Comparison of ENCODE assay signal across 9 cellular contexts in the genomic region with DNA sequence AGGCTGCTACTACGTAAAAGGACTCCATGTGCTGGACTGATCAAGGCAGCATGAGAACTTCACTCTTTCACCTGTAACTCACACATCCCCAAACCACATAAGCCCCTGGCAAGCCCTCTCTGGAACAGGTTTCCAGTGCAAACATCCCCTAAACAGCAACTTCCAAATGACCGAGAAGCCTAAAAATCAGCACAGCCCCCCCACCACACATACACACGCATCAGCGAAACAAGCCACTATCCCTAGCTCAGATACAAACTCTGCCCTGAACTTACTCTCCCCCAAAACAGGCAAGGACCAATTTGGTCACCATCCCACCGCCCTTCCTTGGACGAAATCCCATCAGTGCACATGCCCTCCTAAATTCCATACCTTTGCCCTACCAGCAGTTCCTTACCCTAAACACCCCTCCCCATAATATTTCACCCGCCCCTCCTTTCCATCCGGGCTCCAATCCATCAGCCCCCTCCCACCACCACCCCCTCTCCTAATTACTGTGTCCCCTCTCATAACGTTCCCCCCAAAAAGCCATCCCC. TPM values are rescaled to one million over a fixed set of nuclear protein-coding genes. Genes with fewer than 3 reads are reported as not detected.
A peak's percentile ranks its signal among the peaks of the same experiment; 100 is the strongest.
DNase-seq lines count a peak whose midpoint lies in the region; ATAC-seq, FAIRE-seq and TF ChIP-seq lines count a peak whose summit lies in the region.
"Had no signal": no experiment of that assay in that cellular context is flagged by ENCODE, and none has a peak within 500 bp of the region (broad histone marks: within the 10 kb centered on the region; RNA-seq: fewer than 3 reads in every experiment).

No MANE protein-coding gene starts in this region.

- H3K4ac ChIP-seq in H9 (ENCODE audit: low read depth, low read length) = no peak overlapping the region; the same call in 1 of the 2 replicates

- no peak for TF ChIP-seq POLR2A in endothelial cell of umbilical vein (IDR thresholded peaks at IDR 0.05; ENCODE audit: low read depth, low read length)

- H2BK15ac ChIP-seq in H9 (ENCODE audit: low read depth, low read length) = no peak overlapping the region; the same call in 1 of the 2 replicates

- no peak overlapping the region for H4K5ac ChIP-seq in H9 (ENCODE audit: insufficient read length, low read depth, low read length)

- FAIRE-seq in endothelial cell of umbilical vein (lab: Jason Lieb, UNC) = peak; percentile 43
- FAIRE-seq: TTC549 had no signal

- intact Hi-C loops in endothelial cell of umbilical vein (cut with micrococcal nuclease) = loop anchor here (1.0 kb wide), 2 partner anchors 30 to 58 kb away; a partner anchor contains a TSS

- H3K27ac ChIP-seq in H9 (ENCODE audit: insufficient read length, low read depth, low read length) = peak overlapping the region; percentile 0
- H3K27ac ChIP-seq in endothelial cell of umbilical vein (ENCODE audit: insufficient read depth, low read depth, low read length) = peak overlapping the region; percentile 87

- H2AFZ ChIP-seq in H9 (ENCODE audit: low read length) (no peak overlapping the region), endothelial cell of umbilical vein (ENCODE audit: low read depth, low read length) (no peak overlapping the region), neuron (ENCODE audit: low read depth, low read length) (peak overlapping the region; percentile 38)

- H3K23ac ChIP-seq in H9 (ENCODE audit: insufficient read length, low read depth, low read length) = no peak overlapping the region

- TF ChIP-seq CTCF in H9 (conservative IDR thresholded peaks at IDR 0.05) (no peak), endothelial cell of umbilical vein (IDR thresholded peaks at IDR 0.05; ENCODE audit: extremely low read depth in 1 of 2, insufficient read depth in 1 of 2, low read depth in 1 of 2, low read length in 2 of 2) (no peak)

- H3K9ac ChIP-seq in H9 (ENCODE audit: extremely low read depth, insufficient read length, low read length) = peak overlapping the region; percentile 95
- H3K9ac ChIP-seq in endothelial cell of umbilical vein (replicated peaks; ENCODE audit: extremely low read depth, insufficient read depth, low read length) = peak overlapping the region; percentile 93

- no peak overlapping the region for H2AK5ac ChIP-seq in H9 (ENCODE audit: insufficient read length, low read length)

- H2BK20ac ChIP-seq in H9 (ENCODE audit: low read depth, low read length, poor library complexity, severe bottlenecking) = no peak overlapping the region

- peak overlapping the region; percentile 95 to 99 for H3K4me3 Mint-ChIP-seq in H9
- peak overlapping the region; percentile 93 for H3K4me3 Mint-ChIP-seq in T-helper 1 cell treated with Interleukin-12 subunit alpha and Interleukin-12 subunit beta and Interleukin-4 antibody, amounts not matched to agents 30 μg/mL and 1 μg/mL, for 36 hours

- peak overlapping the region; percentile 25 for H2BK120ac ChIP-seq in H9 (ENCODE audit: low read depth, low read length, poor library complexity, severe bottlenecking)

- no peaks in the 10 kb centered on the region for H3K27me3 Mint-ChIP-seq in H9 (ENCODE audit: low read depth)
- H3K27me3 Mint-ChIP-seq in T-helper 1 cell treated with Interleukin-12 subunit alpha and Interleukin-12 subunit beta and Interleukin-4 antibody, amounts not matched to agents 30 μg/mL and 1 μg/mL, for 36 hours (ENCODE audit: low read depth) = no peaks in the 10 kb centered on the region

- WGBS in H9 (ENCODE audit: extremely low coverage, insufficient read length, low lambda C conversion rate) = no CpG with 5 or more reads among the region's 9 CpGs

- H3K4me1 ChIP-seq in H9 (ENCODE audit: insufficient read depth, low read length) (0 out of 2 replicates have a peak, but pooled peaks cover 2% of the 10 kb centered on the region), endothelial cell of umbilical vein (ENCODE audit: control insufficient read depth, extremely low read depth, insufficient read depth, low read length) (peaks cover 20% of the 10 kb centered on the region), neuron (ENCODE audit: insufficient read depth, low read length) (peaks cover 8% of the 10 kb centered on the region)

- peak overlapping the region; percentile 89 to 97 (median 92) for H3K4me3 ChIP-seq in endothelial cell of umbilical vein (replicated peaks in 1 of 3; ENCODE audit: insufficient read depth in 1 of 3, low read depth in 1 of 3, low read length in 3 of 3)
- peak overlapping the region; percentile 81 for H3K4me3 ChIP-seq in neuron (ENCODE audit: low read length)

- H3K9me1 ChIP-seq in endothelial cell of umbilical vein (replicated peaks; ENCODE audit: control insufficient read depth, extremely low read depth, insufficient read depth, low read length) = no peaks in the 10 kb centered on the region

- CTCF ChIA-PET in endothelial cell of umbilical vein (lab: Charles Lee) = interaction anchor here (1.4 to 1.9 kb wide), 7 partner anchors 18 to 138 kb away, joined by 4 to 9 read pairs (median 5); a partner anchor contains a TSS

- BruUV-seq in endothelial cell of umbilical vein (replicated peaks; lab: Mats Ljungman, UMichigan) = no TSS peak

- no peak overlapping the region for H3T11ph ChIP-seq in H9 (ENCODE audit: low read length)

- H2BK5ac ChIP-seq in H9 (ENCODE audit: insufficient read length, low read length) = no peak overlapping the region

- H3K9me3 ChIP-seq in H9 (ENCODE audit: control insufficient read depth, low read depth, low read length) (no peaks in the 10 kb centered on the region), endothelial cell of umbilical vein (replicated peaks; ENCODE audit: control insufficient read depth, insufficient read depth, low read length) (no peaks in the 10 kb centered on the region), neuron (ENCODE audit: low read length) (no peaks in the 10 kb centered on the region)

- dilution Hi-C loops in endothelial cell of umbilical vein (cut with MboI; ENCODE audit: extremely low pct_ligation_motif_present, low sequenced_read_pairs) = no loop called here

- no peak overlapping the region for H4K91ac ChIP-seq in H9 (ENCODE audit: insufficient read length, low read depth, low read length)

- H3K4me2 ChIP-seq in H9 (ENCODE audit: insufficient read depth, insufficient read length, low read length) = peak overlapping the region; percentile 63
- peak overlapping the region; percentile 77 for H3K4me2 ChIP-seq in endothelial cell of umbilical vein (ENCODE audit: insufficient read depth, low read length)

- no peak overlapping the region for H2BK12ac ChIP-seq in H9 (ENCODE audit: insufficient read length, low read depth, low read length)

- peak overlapping the region; percentile 71 for H3K18ac ChIP-seq in H9 (ENCODE audit: insufficient read length, low read depth, low read length)

- no peaks in the 10 kb centered on the region; a peak in 1 of 5 replicates for H3K9me3 Mint-ChIP-seq in H9
- H3K9me3 Mint-ChIP-seq in T-helper 1 cell treated with Interleukin-12 subunit alpha and Interleukin-12 subunit beta and Interleukin-4 antibody, amounts not matched to agents 30 μg/mL and 1 μg/mL, for 36 hours = no peaks in the 10 kb centered on the region

- peaks cover 7% of the 10 kb centered on the region for H3K23me2 ChIP-seq in H9 (ENCODE audit: insufficient read length, low read depth, low read length, poor library complexity, severe bottlenecking)

- ATAC-seq in HG03196 (IDR thresholded peaks at IDR 0.05; ENCODE audit: unreplicated experiment) (no peak), GM19328 (IDR thresholded peaks at IDR 0.05; ENCODE audit: unreplicated experiment) (no peak)

- POLR2A ChIA-PET in endothelial cell of umbilical vein (lab: Charles Lee) = interaction anchor here (0.6 to 1.5 kb wide), 4 partner anchors 50 to 63 kb away, joined by 3 to 7 read pairs (median 4); a partner anchor contains a TSS

- peaks cover 4 to 13% of the 10 kb centered on the region in 2 experiments for H3K36me3 ChIP-seq in endothelial cell of umbilical vein (ENCODE audit: control insufficient read depth in 2 of 2, extremely low read depth in 1 of 2, insufficient read depth in 2 of 2, low read length in 2 of 2)
- peaks cover 27% of the 10 kb centered on the region for H3K36me3 ChIP-seq in neuron (ENCODE audit: insufficient read depth, low read length)

- H3K4me1 Mint-ChIP-seq in H9 = peaks cover 27 to 34% of the 10 kb centered on the region in 2 experiments
- H3K4me1 Mint-ChIP-seq in T-helper 1 cell treated with Interleukin-12 subunit alpha and Interleukin-12 subunit beta and Interleukin-4 antibody, amounts not matched to agents 30 μg/mL and 1 μg/mL, for 36 hours (ENCODE audit: low read depth) = peaks cover 38% of the 10 kb centered on the region

- H3K36me3 Mint-ChIP-seq in H9 (ENCODE audit: insufficient read depth in 1 of 3, low read depth in 3 of 3) = peaks cover 23 to 40% (median 34%) of the 10 kb centered on the region in 3 experiments
- H3K36me3 Mint-ChIP-seq in T-helper 1 cell treated with Interleukin-12 subunit alpha and Interleukin-12 subunit beta and Interleukin-4 antibody, amounts not matched to agents 30 μg/mL and 1 μg/mL, for 36 hours (ENCODE audit: low read depth) = peaks cover 20% of the 10 kb centered on the region

- peaks cover 26% of the 10 kb centered on the region for H3K79me2 ChIP-seq in H9 (ENCODE audit: insufficient read depth, low read length)
- H3K79me2 ChIP-seq in endothelial cell of umbilical vein (ENCODE audit: control insufficient read depth, insufficient read depth, low read length) = peaks cover 54% of the 10 kb centered on the region

- no peak overlapping the region for H4K8ac ChIP-seq in H9 (replicated peaks; ENCODE audit: insufficient read length, low read depth, low read length)

- H3K27me3 ChIP-seq in H9 (ENCODE audit: insufficient read depth, low read length) (no peaks in the 10 kb centered on the region), endothelial cell of umbilical vein (ENCODE audit: control insufficient read depth in 2 of 2, insufficient read depth in 2 of 2, low read length in 2 of 2) (no peaks in the 10 kb centered on the region), neuron (ENCODE audit: insufficient read depth, low read length) (no peaks in the 10 kb centered on the region)

- H4K20me1 ChIP-seq in H9 (ENCODE audit: control insufficient read depth, insufficient read depth, insufficient read length) = no peaks in the 10 kb centered on the region
- no peaks in the 10 kb centered on the region for H4K20me1 ChIP-seq in endothelial cell of umbilical vein (replicated peaks; ENCODE audit: control insufficient read depth, extremely low read depth, insufficient read depth, low read length)

- H3K79me1 ChIP-seq in H9 (ENCODE audit: insufficient read depth, low read depth, low read length, poor library complexity, severe bottlenecking) = peaks cover 6% of the 10 kb centered on the region

- DNase-seq in H9 = no peak
- DNase-seq in endothelial cell of umbilical vein (ENCODE audit: low read depth, low spot score) = peak; percentile 30
- no peak for DNase-seq in NCI-H1105 (lab: John Stamatoyannopoulos, UW)
- DNase-seq in DMS153 (lab: John Stamatoyannopoulos, UW) = no peak

- peak overlapping the region; percentile 94 to 98 (median 97) for H3K27ac Mint-ChIP-seq in H9
- H3K27ac Mint-ChIP-seq in T-helper 1 cell treated with Interleukin-12 subunit alpha and Interleukin-12 subunit beta and Interleukin-4 antibody, amounts not matched to agents 30 μg/mL and 1 μg/mL, for 36 hours = peak overlapping the region; percentile 93

- peak overlapping the region; percentile 97 for H3K14ac ChIP-seq in H9 (ENCODE audit: insufficient read depth, low read length)

- H3K56ac ChIP-seq in H9 (ENCODE audit: insufficient read length, low read depth, low read length) = no peak overlapping the region

RNA-seq across cellular contexts. Expression of a gene that starts 0.7 kb away (rescaled TPM):
- total RNA-seq in H9 (2021) (128 TPM in 2 replicates), endothelial cell of umbilical vein (68.9 and 73.5 TPM in 2 replicates)
- 34.3 and 36.5 TPM in 2 replicates for polyA plus RNA-seq in endothelial cell of umbilical vein
- polyA plus RNA-seq in endothelial cell of umbilical vein (2011; cell fraction: cytosol; rRNA removed) = 40.7 and 40.9 TPM in 2 replicates
- 28.0 and 28.8 TPM in 2 replicates for polyA plus RNA-seq in endothelial cell of umbilical vein (2011; cell fraction: nucleus; rRNA removed)
- polyA plus RNA-seq in endothelial cell of umbilical vein (2012) = 42.4 and 52.8 TPM in 2 replicates
- polyA minus RNA-seq in endothelial cell of umbilical vein = 48.4 and 50.5 TPM in 2 replicates
- 43.3 TPM for polyA minus RNA-seq in endothelial cell of umbilical vein (2011; cell fraction: cytosol; rRNA and poly(A)+ RNA removed)
- 22.7 and 26.0 TPM in 2 replicates for polyA minus RNA-seq in endothelial cell of umbilical vein (2011; cell fraction: nucleus; rRNA and poly(A)+ RNA removed)

RNA-seq across cellular contexts. Expression of a gene that starts 4.8 kb away (rescaled TPM):
- 105 and 109 TPM in 2 replicates for total RNA-seq in H9 (2021)
- total RNA-seq in endothelial cell of umbilical vein = 74.1 and 78.4 TPM in 2 replicates
- 194 and 277 TPM in 2 replicates for polyA plus RNA-seq in endothelial cell of umbilical vein
- 113 and 123 TPM in 2 replicates for polyA plus RNA-seq in endothelial cell of umbilical vein (2011; cell fraction: cytosol; rRNA removed)
- polyA plus RNA-seq in endothelial cell of umbilical vein (2011; cell fraction: nucleus; rRNA removed) = 41.9 and 49.3 TPM in 2 replicates
- polyA plus RNA-seq in endothelial cell of umbilical vein (2012) = 110 and 116 TPM in 2 replicates
- polyA minus RNA-seq in endothelial cell of umbilical vein = 158 and 188 TPM in 2 replicates
- 79.5 TPM for polyA minus RNA-seq in endothelial cell of umbilical vein (2011; cell fraction: cytosol; rRNA and poly(A)+ RNA removed)
- polyA minus RNA-seq in endothelial cell of umbilical vein (2011; cell fraction: nucleus; rRNA and poly(A)+ RNA removed) = 31.0 and 31.3 TPM in 2 replicates

RNA-seq across cellular contexts. Expression of a gene that starts 51.0 kb away (rescaled TPM):
- total RNA-seq in H9 (2021) (18.6 and 21.1 TPM in 2 replicates), endothelial cell of umbilical vein (29.4 and 30.4 TPM in 2 replicates)
- polyA plus RNA-seq in endothelial cell of umbilical vein = 60.2 and 61.6 TPM in 2 replicates
- 38.8 and 43.5 TPM in 2 replicates for polyA plus RNA-seq in endothelial cell of umbilical vein (2011; cell fraction: cytosol; rRNA removed)
- 17.7 and 18.3 TPM in 2 replicates for polyA plus RNA-seq in endothelial cell of umbilical vein (2011; cell fraction: nucleus; rRNA removed)
- polyA plus RNA-seq in endothelial cell of umbilical vein (2012) = 25.0 and 34.0 TPM in 2 replicates
- polyA minus RNA-seq in endothelial cell of umbilical vein = 41.6 and 43.0 TPM in 2 replicates
- polyA minus RNA-seq in endothelial cell of umbilical vein (2011; cell fraction: cytosol; rRNA and poly(A)+ RNA removed) = 20.9 TPM
- polyA minus RNA-seq in endothelial cell of umbilical vein (2011; cell fraction: nucleus; rRNA and poly(A)+ RNA removed) = 7.6 and 10.1 TPM in 2 replicates

RNA-seq across cellular contexts. Expression of a gene that starts 57.7 kb away (rescaled TPM):
- total RNA-seq in H9 (2021) = 39.5 and 41.3 TPM in 2 replicates
- 40.2 and 40.4 TPM in 2 replicates for total RNA-seq in endothelial cell of umbilical vein
- polyA plus RNA-seq in endothelial cell of umbilical vein = 35.4 and 40.0 TPM in 2 replicates
- 22.2 and 28.4 TPM in 2 replicates for polyA plus RNA-seq in endothelial cell of umbilical vein (2011; cell fraction: cytosol; rRNA removed)
- 31.7 and 40.2 TPM in 2 replicates for polyA plus RNA-seq in endothelial cell of umbilical vein (2011; cell fraction: nucleus; rRNA removed)
- 12.7 and 20.4 TPM in 2 replicates for polyA plus RNA-seq in endothelial cell of umbilical vein (2012)
- 39.3 and 54.8 TPM in 2 replicates for polyA minus RNA-seq in endothelial cell of umbilical vein
- polyA minus RNA-seq in endothelial cell of umbilical vein (2011; cell fraction: cytosol; rRNA and poly(A)+ RNA removed) = 27.1 TPM
- polyA minus RNA-seq in endothelial cell of umbilical vein (2011; cell fraction: nucleus; rRNA and poly(A)+ RNA removed) = 15.8 and 25.9 TPM in 2 replicates
